In genomic region chr19:53037101-53038097, GRCh38 we compare ENCODE assay signal across 8 cellular contexts. TPM values are rescaled to one million over a fixed set of nuclear protein-coding genes. Genes with fewer than 3 reads are reported as not detected.
DNase-seq lines count a peak whose midpoint lies in the region; ATAC-seq, FAIRE-seq and TF ChIP-seq lines count a peak whose summit lies in the region.

No MANE protein-coding gene starts in this region.

- peak overlapping the region; percentile 34 to 68 for H3K4me3 ChIP-seq in cardiac fibroblast (replicated peaks in 1 of 2; ENCODE audit: low read depth in 2 of 2, low read length in 2 of 2)
- H3K4me3 ChIP-seq in kidney (ENCODE audit: low read length in 2 of 2): peak overlapping the region; percentile 57 to 63
- peak overlapping the region; percentile 43 for H3K4me3 ChIP-seq in thoracic aorta

- no peaks in the 10 kb centered on the region for H3K27me3 ChIP-seq in thoracic aorta (replicated peaks; ENCODE audit: insufficient read depth)

- no peak for ATAC-seq in thoracic aorta (ENCODE audit: insufficient number of reproducible peaks, low FRiP score, low read depth)
- no peak for ATAC-seq in GM19395 (IDR thresholded peaks at IDR 0.05; ENCODE audit: unreplicated experiment)

- peak; percentile 20 for DNase-seq in activated gamma-delta T cell treated with Interleukin-2 at 50 U/mL for 16 hours
- DNase-seq in activated gamma-delta T cell (lab: John Stamatoyannopoulos, UW): no peak
- peak; percentile 50 to 84 for DNase-seq in cardiac fibroblast (ENCODE audit: low read depth in 2 of 2)
- DNase-seq in kidney: peak; percentile 80
- no peak for DNase-seq in thoracic aorta (ENCODE audit: low spot score)
- DNase-seq in HuH-7 (ENCODE audit: low spot score): no peak
- DNase-seq in MV-4-11 (lab: John Stamatoyannopoulos, UW): no peak

- H3K36me3 ChIP-seq in kidney (ENCODE audit: control insufficient read depth in 1 of 2, insufficient read depth in 2 of 2, low read length in 2 of 2) (no peaks in the 10 kb centered on the region), thoracic aorta (no peaks in the 10 kb centered on the region)

- intact Hi-C loops in kidney (cut with DNase I): no loop called here

- FAIRE-seq in kidney (lab: Jason Lieb, UNC): no peak

- H3K9me3 ChIP-seq in kidney (ENCODE audit: control insufficient read depth in 1 of 2, low read length in 2 of 2) (peaks cover 3 to 12% of the 10 kb centered on the region in 2 donors), thoracic aorta (peaks cover 11% of the 10 kb centered on the region)

- H3K9ac ChIP-seq in kidney (ENCODE audit: low read length in 2 of 2): no peak overlapping the region

- TF ChIP-seq CTCF in cardiac fibroblast (IDR thresholded peaks at IDR 0.05; ENCODE audit: low read depth, low read length) (no peak), kidney (IDR thresholded peaks at IDR 0.05; ENCODE audit: borderline replicate concordance, extremely low read depth, insufficient read depth) (no peak), thoracic aorta (IDR thresholded peaks at IDR 0.05) (no peak)

- no peak overlapping the region for H3K27ac ChIP-seq in kidney (ENCODE audit: low read depth in 2 of 2, low read length in 2 of 2)
- no peak overlapping the region for H3K27ac ChIP-seq in thoracic aorta

- H3K4me1 ChIP-seq in kidney (ENCODE audit: control insufficient read depth in 1 of 2, insufficient read depth in 1 of 2, low read depth in 1 of 2, low read length in 2 of 2): no peaks in the 10 kb centered on the region
- no peaks in the 10 kb centered on the region for H3K4me1 ChIP-seq in thoracic aorta (ENCODE audit: control insufficient read depth in 1 of 2, low read depth in 2 of 2)

RNA-seq across cellular contexts. Expression of gene ERVV-2, which starts 7.1 kb away (rescaled TPM):
- not detected for total RNA-seq in kidney
- not detected for polyA plus RNA-seq in kidney (ENCODE audit: insufficient read depth, low read depth, low replicate concordance)
- total RNA-seq in thoracic aorta: not detected

RNA-seq across cellular contexts. Expression of gene ERVV-1, which starts 23.7 kb away (rescaled TPM):
- total RNA-seq in kidney: not detected
- polyA plus RNA-seq in kidney (ENCODE audit: insufficient read depth, low read depth, low replicate concordance): not detected
- total RNA-seq in thoracic aorta: not detected

Comparison
In these comparisons a context has a peak if more than half of its experiments do, and no peak if none do; other contexts are left out.
1. DNase-seq: peak in activated gamma-delta T cell treated with Interleukin-2 at 50 U/mL for 16 hours (single experiment), cardiac fibroblast (2 of 2) and kidney (single experiment); none in activated gamma-delta T cell (single experiment), thoracic aorta (single experiment), HuH-7 (single experiment) and MV-4-11 (single experiment).
2. Peak in every context shown above with its lines, with median percentiles within 50 percentile points of each other: H3K4me3 ChIP-seq.